Comparison of ENCODE assay signal across 14 cellular contexts in genomic region chr2:55857766-55858165, GRCh38.
DNase-seq lines count a peak whose midpoint lies in the region; TF ChIP-seq lines count a peak whose summit lies in the region.
"Had no signal": no experiment of that assay in that cellular context is flagged by ENCODE, and none has a peak within 500 bp of the region (broad histone marks: within the 10 kb centered on the region; RNA-seq: fewer than 3 reads in every experiment).

No MANE protein-coding gene starts in this region.

- H3K9me2 ChIP-seq in PC-9 (ENCODE audit: insufficient read depth) = no peaks in the 10 kb centered on the region

- H4K20me1 ChIP-seq in BLaER1 = no peaks in the 10 kb centered on the region
- no peaks in the 10 kb centered on the region for H4K20me1 ChIP-seq in PC-9 (ENCODE audit: insufficient read depth)

- CTCF ChIA-PET in PC-9 (lab: Charles Lee) = no interaction called here

- DNase-seq in PC-9 (no peak), epithelial cell of prostate (ENCODE audit: low read depth, low spot score) (no peak), prostate gland (ENCODE audit: low spot score) (peak; percentile 15), COR-L47 (lab: John Stamatoyannopoulos, UW) (no peak), DMS79 (lab: John Stamatoyannopoulos, UW) (no peak), OCI-M2 (lab: John Stamatoyannopoulos, UW; ENCODE audit: unreplicated experiment) (no peak)
- no peak for DNase-seq in activated effector memory CD4-positive, alpha-beta T cell treated with anti-CD3 and anti-CD28 coated beads, Interleukin-2, amount 50 U/mL, for 16 hours
- DNase-seq: Calu3; CD8-positive, alpha-beta memory T cell; DMS 273 treated with DMSO at 0.1 percent for 48 hours; GDM1; GOT3; H9 had no signal

- peaks cover 61% of the 10 kb centered on the region for H3K4me1 ChIP-seq in BLaER1
- H3K4me1 ChIP-seq in PC-9 (replicated peaks; ENCODE audit: insufficient read depth) = peaks cover 54% of the 10 kb centered on the region
- peaks cover 5% of the 10 kb centered on the region for H3K4me1 ChIP-seq in prostate gland (replicated peaks)

- H3K27me3 ChIP-seq in BLaER1 (no peaks in the 10 kb centered on the region), PC-9 (ENCODE audit: insufficient read depth, low read depth) (no peaks in the 10 kb centered on the region), prostate gland (replicated peaks; ENCODE audit: insufficient read depth) (no peaks in the 10 kb centered on the region)

- POLR2A ChIA-PET in PC-9 (lab: Charles Lee; ENCODE audit: unreplicated experiment) = no interaction called here

- H3K9ac ChIP-seq in BLaER1 = no peak overlapping the region

- no peaks in the 10 kb centered on the region for H3K79me2 ChIP-seq in PC-9 (ENCODE audit: low read depth)

- intact Hi-C loops in PC-9 (cut with micrococcal nuclease; ENCODE audit: unreplicated experiment) (loop anchor here (1.0 kb wide), 1 partner anchor 101 kb away; no protein-coding TSS in a partner anchor), prostate gland (cut with DNase I) (no loop called here)

- H3K27ac ChIP-seq in BLaER1 (no peak overlapping the region; the same call in 1 of the 2 replicates), PC-9 (peak overlapping the region; percentile 71), epithelial cell of prostate (peak overlapping the region; percentile 91), prostate gland (no peak overlapping the region)

- TF ChIP-seq POLR2A in prostate gland (IDR thresholded peaks at IDR 0.05) = no peak

- peak overlapping the region; percentile 68; the same call in 1 of the 2 replicates for H2AFZ ChIP-seq in PC-9

- peak overlapping the region; percentile 15; the same call in 1 of the 2 replicates for H3K4me2 ChIP-seq in BLaER1
- H3K4me2 ChIP-seq in PC-9 = peak overlapping the region; percentile 63

- H3K9me3 ChIP-seq in BLaER1 (peaks cover 13% of the 10 kb centered on the region; the same call in 1 of the 2 replicates), PC-9 (ENCODE audit: insufficient read depth, low read depth) (peaks cover 4% of the 10 kb centered on the region; the same call in 1 of the 2 replicates), prostate gland (no peaks in the 10 kb centered on the region)

- H3K4me3 ChIP-seq in BLaER1 = no peak overlapping the region
- H3K4me3 ChIP-seq in PC-9 = no peak overlapping the region
- H3K4me3 ChIP-seq in prostate gland = no peak overlapping the region

- BruUV-seq in PC-9 (replicated peaks; lab: Mats Ljungman, UMichigan) = no TSS peak

- TF ChIP-seq CTCF in PC-9 (conservative IDR thresholded peaks at IDR 0.05) = no peak
- TF ChIP-seq CTCF in prostate gland (IDR thresholded peaks at IDR 0.05) = no peak

- 51% methylated on average over 2 of the region's 2 CpGs for WGBS in prostate gland

- H3F3A ChIP-seq in PC-9 (ENCODE audit: insufficient read depth, low read depth) = peaks cover 33% of the 10 kb centered on the region

- H3K36me3 ChIP-seq in BLaER1 (no peaks in the 10 kb centered on the region), PC-9 (ENCODE audit: low read depth) (no peaks in the 10 kb centered on the region), prostate gland (no peaks in the 10 kb centered on the region)

Comparison
In these comparisons a context has a peak if more than half of its experiments do, and no peak if none do; other contexts are left out.
1. H3K27ac ChIP-seq: peak in PC-9 (single experiment) and epithelial cell of prostate (single experiment); none in BLaER1 (single experiment) and prostate gland (0 of 2).